ENCODE assay signal across 1 cellular context in genomic region chr5:141848771-141849370, GRCh38.
TF ChIP-seq lines count a peak whose summit lies in the region.

No MANE protein-coding gene starts in this region.

TF ChIP-seq in H1, 55 proteins besides CTCF, POLR2A, EP300 and RAD21 (continued from another document):
- TF ChIP-seq SRF (IDR thresholded peaks at IDR 0.05; ENCODE audit: low read depth, low read length) (no peak), E2F6 (IDR thresholded peaks at IDR 0.05) (0 out of 2 replicates have a peak, but pooled peaks have one; percentile 4), CREB1 (IDR thresholded peaks at IDR 0.05) (no peak), HDAC2 (IDR thresholded peaks at IDR 0.05; ENCODE audit: borderline replicate concordance in 1 of 2, low read depth in 2 of 2, low read length in 2 of 2) (no peak), TBP (IDR thresholded peaks at IDR 0.05; ENCODE audit: low read depth, low read length) (no peak; the same call in none of the 2 replicates), SAP30 (IDR thresholded peaks at IDR 0.05; ENCODE audit: insufficient read depth, insufficient replicate concordance, low read length) (no peak), NANOG (IDR thresholded peaks at IDR 0.05; ENCODE audit: insufficient read depth, low read depth, low read length, poor library complexity, severe bottlenecking) (no peak), SIN3A (conservative IDR thresholded peaks at IDR 0.05 in 1 of 2, IDR thresholded peaks at IDR 0.05 in 1 of 2; ENCODE audit: low read depth in 1 of 2, low read length in 2 of 2) (peak in 1 of 2 experiments; percentile 60; a peak in 2 of 4 replicates), SP4 (IDR thresholded peaks at IDR 0.05; ENCODE audit: low read length) (peak; percentile 70; the same call in 1 of the 2 replicates), RXRA (IDR thresholded peaks at IDR 0.05; ENCODE audit: insufficient read depth, low read depth, low read length) (peak; percentile 86; the same call in 1 of the 2 replicates), ASH2L (IDR thresholded peaks at IDR 0.05; ENCODE audit: low read length) (no peak), BACH1 (IDR thresholded peaks at IDR 0.05; ENCODE audit: low read length) (no peak), POLR2AphosphoS5 (IDR thresholded peaks at IDR 0.05; ENCODE audit: low read depth, low read length) (peak; percentile 87; the same call in 1 of the 2 replicates), POU5F1 (IDR thresholded peaks at IDR 0.05; ENCODE audit: low read depth, low read length) (no peak), SP1 (IDR thresholded peaks at IDR 0.05; ENCODE audit: low read depth, low read length) (peak; percentile 74; the same call in 1 of the 2 replicates), CTBP2 (IDR thresholded peaks at IDR 0.05; ENCODE audit: borderline replicate concordance, insufficient read depth, insufficient read length, low read length) (no peak), JUN (IDR thresholded peaks at IDR 0.05; ENCODE audit: low read depth, low read length) (no peak), CBX8 (IDR thresholded peaks at IDR 0.05; ENCODE audit: borderline replicate concordance, low read depth, low read length) (no peak)
- TF ChIP-seq, protein P1, sequence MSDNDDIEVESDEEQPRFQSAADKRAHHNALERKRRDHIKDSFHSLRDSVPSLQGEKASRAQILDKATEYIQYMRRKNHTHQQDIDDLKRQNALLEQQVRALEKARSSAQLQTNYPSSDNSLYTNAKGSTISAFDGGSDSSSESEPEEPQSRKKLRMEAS (IDR thresholded peaks at IDR 0.05): no peak
